Comparison of ENCODE assay signal across 16 cellular contexts in the genomic region with DNA sequence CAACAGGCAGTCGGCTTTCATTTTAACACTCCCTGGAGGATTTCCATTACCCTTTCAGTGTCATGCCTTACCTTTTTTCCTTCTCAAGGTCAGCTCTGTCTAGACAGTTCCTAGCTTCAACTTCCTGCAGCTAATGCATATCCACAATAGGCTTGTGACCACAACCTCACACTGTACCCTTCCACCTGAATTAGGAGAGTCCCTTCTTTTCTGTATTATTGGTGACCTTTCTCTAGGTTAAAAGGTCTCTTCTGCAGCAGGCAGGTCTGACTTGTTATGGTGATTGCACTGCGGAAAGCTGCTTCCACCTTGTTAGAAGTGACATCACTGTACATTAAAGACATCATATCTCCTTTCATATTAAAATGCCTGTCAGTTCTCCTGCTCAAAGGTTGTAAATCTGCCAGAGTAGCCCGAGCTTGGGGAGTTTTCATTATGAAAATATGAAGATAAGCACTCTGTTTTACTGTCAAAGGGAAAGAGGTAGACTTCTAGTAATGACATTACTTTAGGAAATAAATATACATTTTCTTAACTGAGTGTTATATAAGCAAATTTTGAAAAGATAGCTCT. TPM values are rescaled to one million over a fixed set of nuclear protein-coding genes. Genes with fewer than 3 reads are reported as not detected.
DNase-seq lines count a peak whose midpoint lies in the region; ATAC-seq, FAIRE-seq and TF ChIP-seq lines count a peak whose summit lies in the region.
"Had no signal": no experiment of that assay in that cellular context is flagged by ENCODE, and none has a peak within 500 bp of the region (broad histone marks: within the 10 kb centered on the region; RNA-seq: fewer than 3 reads in every experiment).

No MANE protein-coding gene starts in this region.

- H2BK120ac ChIP-seq in H1 (replicated peaks; ENCODE audit: low read depth, low read length) = no peak overlapping the region

- no peak overlapping the region for H3K14ac ChIP-seq in H1 (ENCODE audit: insufficient read length)

- H2BK5ac ChIP-seq in H1 (ENCODE audit: low read depth, low read length) = no peak overlapping the region

- H3K27ac Mint-ChIP-seq in CD8-positive, alpha-beta T cell = no peak overlapping the region
- H3K27ac Mint-ChIP-seq in activated CD4-positive, alpha-beta T cell treated with anti-CD3 and anti-CD28 coated beads, Interleukin-2, amount 10 ng/mL, durations not matched to agents 7 days and 5 days = no peak overlapping the region
- H3K27ac Mint-ChIP-seq: CD8-positive, alpha-beta memory T cell had no signal

- CTCF ChIA-PET in H1 (lab: Charles Lee; ENCODE audit: partially characterized antibody) = no interaction called here
- CTCF ChIA-PET in CD8-positive, alpha-beta T cell (lab: Charles Lee) = no interaction called here
- CTCF ChIA-PET in activated CD4-positive, alpha-beta T cell treated with anti-CD3 and anti-CD28 coated beads, Interleukin-2, amount 10 ng/mL, durations not matched to agents 7 days and 5 days (lab: Charles Lee) = interaction anchor here (1.6 kb wide), 1 partner anchor 12 kb away, joined by 3 read pairs; no protein-coding TSS in a partner anchor

- H4K91ac ChIP-seq in H1 (replicated peaks; ENCODE audit: insufficient read length, low read length) = no peak overlapping the region

- no peak overlapping the region for H4K8ac ChIP-seq in H1 (ENCODE audit: extremely low read depth, insufficient read depth, low read length)

- no peak overlapping the region for H3K4me3 Mint-ChIP-seq in CD8-positive, alpha-beta T cell
- no peak overlapping the region for H3K4me3 Mint-ChIP-seq in activated CD4-positive, alpha-beta T cell treated with anti-CD3 and anti-CD28 coated beads, Interleukin-2, amount 10 ng/mL, durations not matched to agents 7 days and 5 days
- H3K4me3 Mint-ChIP-seq: CD8-positive, alpha-beta memory T cell had no signal

- DNase-seq in GM12891 (ENCODE audit: insufficient read length, low spot score) (no peak), GM19239 (ENCODE audit: insufficient read length, low spot score) (no peak), NCI-H1930 (lab: John Stamatoyannopoulos, UW) (peak; percentile 2), H1 (ENCODE audit: low read depth in 1 of 2, low spot score in 2 of 2) (no peak), KBM-7 (no peak)
- no peak for DNase-seq in CD8-positive, alpha-beta T cell
- DNase-seq in activated CD4-positive, alpha-beta T cell treated with anti-CD3 and anti-CD28 coated beads, Interleukin-2, amount 10 ng/mL, durations not matched to agents 7 days and 5 days = no peak
- DNase-seq: CD8-positive, alpha-beta memory T cell; DMS79; GM23248; MG63; NCI-H1694; NCI-H446; SHP77; T1000 had no signal

- H4K5ac ChIP-seq in H1 (ENCODE audit: insufficient read length, low read depth, low read length) = no peak overlapping the region

- POLR2A ChIA-PET in H1 (lab: Charles Lee; ENCODE audit: partially characterized antibody) = interaction anchor here (1.3 kb wide), 1 partner anchor 9 kb away, joined by 3 read pairs; no protein-coding TSS in a partner anchor
- POLR2A ChIA-PET in CD8-positive, alpha-beta T cell (lab: Charles Lee) = no interaction called here
- POLR2A ChIA-PET in activated CD4-positive, alpha-beta T cell treated with anti-CD3 and anti-CD28 coated beads, Interleukin-2, amount 10 ng/mL, durations not matched to agents 7 days and 5 days (lab: Charles Lee) = no interaction called here

- H3K27ac ChIP-seq in H1 (ENCODE audit: low read depth, low read length) = no peak overlapping the region
- no peak overlapping the region for H3K27ac ChIP-seq in CD8-positive, alpha-beta T cell (ENCODE audit: low read depth, low read length)
- H3K27ac ChIP-seq: BLaER1 treated with 17β-estradiol and CSF1 and Interleukin-3, amounts not matched to agents 10 nM and 100 nM; GM23248 had no signal

- H3K27me3 ChIP-seq in H1 (replicated peaks in 1 of 4; ENCODE audit: control insufficient read depth in 3 of 4, extremely low read depth in 1 of 4, insufficient read depth in 3 of 4, low read length in 3 of 4) = no peaks in the 10 kb centered on the region
- H3K27me3 ChIP-seq in CD8-positive, alpha-beta T cell (ENCODE audit: insufficient read depth, low read length) = no peaks in the 10 kb centered on the region
- H3K27me3 ChIP-seq: BLaER1 treated with 17β-estradiol and CSF1 and Interleukin-3, amounts not matched to agents 10 nM and 100 nM; MG63 had no signal

- H2AK5ac ChIP-seq in H1 (ENCODE audit: low read depth, low read length) = no peak overlapping the region

- H3K27me3 Mint-ChIP-seq in CD8-positive, alpha-beta T cell (ENCODE audit: low read depth) = peaks cover 21% of the 10 kb centered on the region
- H3K27me3 Mint-ChIP-seq in activated CD4-positive, alpha-beta T cell treated with anti-CD3 and anti-CD28 coated beads, Interleukin-2, amount 10 ng/mL, durations not matched to agents 7 days and 5 days = peaks cover 21% of the 10 kb centered on the region

- peaks cover 6% of the 10 kb centered on the region for H3K9me3 Mint-ChIP-seq in CD8-positive, alpha-beta T cell
- no peaks in the 10 kb centered on the region for H3K9me3 Mint-ChIP-seq in activated CD4-positive, alpha-beta T cell treated with anti-CD3 and anti-CD28 coated beads, Interleukin-2, amount 10 ng/mL, durations not matched to agents 7 days and 5 days

- H2AFZ ChIP-seq in H1 (ENCODE audit: low read length) = peak overlapping the region; percentile 21; the same call in 1 of the 2 replicates
- H2AFZ ChIP-seq: GM23248 had no signal

- H2BK15ac ChIP-seq in H1 (ENCODE audit: low read length) = no peak overlapping the region

- no peaks in the 10 kb centered on the region for H3K36me3 Mint-ChIP-seq in CD8-positive, alpha-beta T cell
- H3K36me3 Mint-ChIP-seq in activated CD4-positive, alpha-beta T cell treated with anti-CD3 and anti-CD28 coated beads, Interleukin-2, amount 10 ng/mL, durations not matched to agents 7 days and 5 days (ENCODE audit: low read depth) = no peaks in the 10 kb centered on the region

- H3K9ac ChIP-seq in H1 (replicated peaks in 1 of 4; ENCODE audit: extremely low read depth in 1 of 4, low read depth in 3 of 4, low read length in 3 of 4) = no peak overlapping the region
- H3K9ac ChIP-seq: BLaER1 treated with 17β-estradiol and CSF1 and Interleukin-3, amounts not matched to agents 10 nM and 100 nM; GM23248 had no signal

- H3K56ac ChIP-seq in H1 (replicated peaks; ENCODE audit: insufficient read length, low read depth, low read length) = no peak overlapping the region

- no peak overlapping the region; a peak in 1 of 8 replicates for H3K4me3 ChIP-seq in H1 (ENCODE audit: extremely low read depth in 1 of 4, insufficient read depth in 2 of 4, low read depth in 3 of 4, low read length in 4 of 4)
- H3K4me3 ChIP-seq in CD8-positive, alpha-beta T cell (ENCODE audit: low read depth, low read length) = no peak overlapping the region
- H3K4me3 ChIP-seq: BLaER1 treated with 17β-estradiol and CSF1 and Interleukin-3, amounts not matched to agents 10 nM and 100 nM; GM23248; MG63 had no signal

- no peaks in the 10 kb centered on the region for H3K36me3 ChIP-seq in H1 (ENCODE audit: control insufficient read depth in 2 of 4, insufficient read depth in 4 of 4, low read length in 3 of 4)
- H3K36me3 ChIP-seq in CD8-positive, alpha-beta T cell (ENCODE audit: insufficient read depth, low read length) = no peaks in the 10 kb centered on the region
- H3K36me3 ChIP-seq: BLaER1 treated with 17β-estradiol and CSF1 and Interleukin-3, amounts not matched to agents 10 nM and 100 nM; MG63 had no signal

- H3K79me2 ChIP-seq in H1 (ENCODE audit: control insufficient read depth in 1 of 2, insufficient read depth in 2 of 2, low read length in 2 of 2) = no peaks in the 10 kb centered on the region

- intact Hi-C loops in CD8-positive, alpha-beta T cell (cut with DNase I, micrococcal nuclease) = no loop called here

- H2BK12ac ChIP-seq in H1 (ENCODE audit: low read depth, low read length) = no peak overlapping the region

- no peaks in the 10 kb centered on the region for H4K20me1 ChIP-seq in H1 (replicated peaks in 1 of 2; ENCODE audit: control insufficient read depth in 1 of 2, insufficient read depth in 2 of 2, low read length in 2 of 2)
- H4K20me1 ChIP-seq: BLaER1 treated with 17β-estradiol and CSF1 and Interleukin-3, amounts not matched to agents 10 nM and 100 nM had no signal

- no peaks in the 10 kb centered on the region for H3K9me3 ChIP-seq in H1 (ENCODE audit: insufficient read depth in 2 of 2, low read depth in 1 of 2, low read length in 1 of 2)
- H3K9me3 ChIP-seq in CD8-positive, alpha-beta T cell (ENCODE audit: low read length) = no peaks in the 10 kb centered on the region
- H3K9me3 ChIP-seq: MG63 had no signal

- TF ChIP-seq RAD21 in H1 (IDR thresholded peaks at IDR 0.05 in 1 of 2, conservative IDR thresholded peaks at IDR 0.05 in 1 of 2; ENCODE audit: low read depth in 2 of 2, low read length in 2 of 2) = no peak

- H3K23me2 ChIP-seq in H1 (ENCODE audit: low read depth, low read length) = no peaks in the 10 kb centered on the region

- no peaks in the 10 kb centered on the region for H3K4me1 Mint-ChIP-seq in CD8-positive, alpha-beta T cell (ENCODE audit: low read depth)
- H3K4me1 Mint-ChIP-seq in activated CD4-positive, alpha-beta T cell treated with anti-CD3 and anti-CD28 coated beads, Interleukin-2, amount 10 ng/mL, durations not matched to agents 7 days and 5 days = no peaks in the 10 kb centered on the region
- H3K4me1 Mint-ChIP-seq: CD8-positive, alpha-beta memory T cell had no signal

- H3K18ac ChIP-seq in H1 (ENCODE audit: extremely low read depth, low read length) = no peak overlapping the region

- 65% methylated on average over 3 of the region's 3 CpGs; no CpG with 5 or more reads in 1 of the 2 experiments for WGBS in H1 (ENCODE audit: extremely low coverage in 1 of 2, insufficient coverage in 1 of 2, insufficient read length in 1 of 2, insufficient replicate concordance in 2 of 2, low coverage in 1 of 2, low lambda C conversion rate in 2 of 2, missing lambda C conversion rate in 1 of 2), 2 experiments

- TF ChIP-seq POLR2A in GM12891 (IDR thresholded peaks at IDR 0.05; ENCODE audit: low read depth, low read length) (no peak), H1 (IDR thresholded peaks at IDR 0.05; ENCODE audit: control extremely low read depth in 1 of 2, low read depth in 2 of 2, low read length in 2 of 2) (no peak)

- no peak for TF ChIP-seq CTCF in H1 (IDR thresholded peaks at IDR 0.05; ENCODE audit: control extremely low read depth in 1 of 3, insufficient read depth in 1 of 3, low read depth in 1 of 3, low read length in 3 of 3)
- TF ChIP-seq CTCF in CD8-positive, alpha-beta T cell (IDR thresholded peaks at IDR 0.05) = no peak

- no peak for ATAC-seq in CD8-positive, alpha-beta T cell

- H3K4me2 ChIP-seq in H1 (ENCODE audit: insufficient read depth in 1 of 2, low read depth in 2 of 2, low read length in 2 of 2) = no peak overlapping the region
- H3K4me2 ChIP-seq: BLaER1 treated with 17β-estradiol and CSF1 and Interleukin-3, amounts not matched to agents 10 nM and 100 nM had no signal

- H3K79me1 ChIP-seq in H1 (ENCODE audit: low read depth, low read length) = no peaks in the 10 kb centered on the region

- H3K4ac ChIP-seq in H1 (replicated peaks; ENCODE audit: insufficient read length, low read depth, low read length) = no peak overlapping the region

- in situ Hi-C loops in KBM-7 (cut with MboI; ENCODE audit: low pct_unique_long_range_greater_than_20kb, low sequenced_read_pairs) = no loop called here

- no peak overlapping the region for H2BK20ac ChIP-seq in H1 (ENCODE audit: low read length)

- TF ChIP-seq EP300 in H1 (IDR thresholded peaks at IDR 0.05; ENCODE audit: borderline replicate concordance in 1 of 2, low read depth in 2 of 2, low read length in 2 of 2) = no peak

- H3K23ac ChIP-seq in H1 (ENCODE audit: insufficient read length) = no peak overlapping the region

- FAIRE-seq in GM12891 (lab: Jason Lieb, UNC) = peak; percentile 81
- FAIRE-seq in GM19239 (lab: Jason Lieb, UNC) = peak; percentile 26
- FAIRE-seq in H1 (lab: Jason Lieb, UNC) = no peak

- peaks cover 0 to 5% (median 2%) of the 10 kb centered on the region in 4 experiments; a peak in 2 of 7 replicates for H3K4me1 ChIP-seq in H1 (replicated peaks in 1 of 4; ENCODE audit: control insufficient read depth in 3 of 4, insufficient read depth in 4 of 4, low read length in 3 of 4)
- no peaks in the 10 kb centered on the region for H3K4me1 ChIP-seq in CD8-positive, alpha-beta T cell (ENCODE audit: insufficient read depth, low read length)
- H3K4me1 ChIP-seq: BLaER1 treated with 17β-estradiol and CSF1 and Interleukin-3, amounts not matched to agents 10 nM and 100 nM had no signal

RNA-seq across cellular contexts. Expression of a gene that starts 21.5 kb away (rescaled TPM):
- polyA plus RNA-seq in GM12891 (2012; ENCODE audit: low read depth, missing spikeins) = 116 TPM
- 63.4 and 73.6 TPM in 2 replicates for total RNA-seq in H1 (2021; fragmentation: NEBNext Ultra II Directional; extraction: Animal tissue kit (Norgen Biotek cat#: 25700))
- polyA plus RNA-seq in H1 (2011; rRNA removed) = 29.5 and 40.2 TPM in 2 replicates
- polyA plus RNA-seq in H1 (2011; cell fraction: cytosol; rRNA removed) = 69.0 TPM
- 14.9 TPM for polyA plus RNA-seq in H1 (2011; cell fraction: nucleus; rRNA removed)
- polyA plus RNA-seq in H1 (2012, experiment 1 of 2) = 78.8 to 206 TPM (median 86.8 TPM) in 4 replicates
- 25.7 TPM for polyA plus RNA-seq in H1 (2012, experiment 2 of 2)
- 53.9 TPM for polyA plus RNA-seq in H1 (2013, experiment 1 of 2)
- polyA plus RNA-seq in H1 (2013, experiment 2 of 2) = 58.0 TPM
- 17.8 and 22.4 TPM in 2 replicates for polyA minus RNA-seq in H1 (2011; rRNA and poly(A)+ RNA removed)
- polyA minus RNA-seq in H1 (2011; cell fraction: cytosol; rRNA and poly(A)+ RNA removed) = 13.9 TPM
- polyA minus RNA-seq in H1 (2011; cell fraction: nucleus; rRNA and poly(A)+ RNA removed) = 76.5 TPM
- total RNA-seq in CD8-positive, alpha-beta T cell = 10 to 100 TPM; 17.6 to 20.6 TPM
- total RNA-seq in activated CD4-positive, alpha-beta T cell treated with anti-CD3 and anti-CD28 coated beads, Interleukin-2, amount 10 ng/mL, durations not matched to agents 7 days and 5 days = 10 to 100 TPM; 52.2 TPM

Comparison
In these comparisons a context has a peak if more than half of its experiments do, and no peak if none do; other contexts are left out.
1. DNase-seq: peak in NCI-H1930 (2 of 2); none in GM12891 (single experiment), GM19239 (single experiment), H1 (0 of 2), CD8-positive, alpha-beta T cell (0 of 7), KBM-7 (single experiment) and activated CD4-positive, alpha-beta T cell treated with anti-CD3 and anti-CD28 coated beads, Interleukin-2, amount 10 ng/mL, durations not matched to agents 7 days and 5 days (single experiment).